ENCODE assay signal across 37 cellular contexts in the genomic region with DNA sequence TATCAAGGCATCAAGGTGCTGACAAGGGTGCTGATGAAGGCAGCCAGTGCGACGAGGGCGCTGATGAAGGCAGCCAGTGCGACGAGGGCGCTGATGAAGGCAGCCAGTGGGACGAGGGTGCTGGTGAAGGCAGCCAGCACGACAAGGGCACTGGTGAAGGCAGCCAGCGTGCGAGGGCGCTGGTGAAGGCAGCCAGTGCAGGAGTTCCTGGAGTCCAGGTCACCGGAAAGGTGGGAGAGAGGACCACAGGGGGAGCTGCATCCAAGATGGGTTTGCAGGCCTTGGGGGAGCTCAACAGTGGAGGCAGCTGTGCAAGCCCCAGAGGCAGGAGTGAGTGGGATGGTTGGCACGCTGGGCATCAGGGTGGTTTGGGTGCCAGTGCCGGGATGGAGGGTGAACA.
"Had no signal": no experiment of that assay in that cellular context is flagged by ENCODE, and none has a peak within 500 bp of the region (broad histone marks: within the 10 kb centered on the region; RNA-seq: fewer than 3 reads in every experiment).

No MANE protein-coding gene starts in this region.

- H3K4me3 Mint-ChIP-seq: activated CD4-positive, alpha-beta memory T cell treated with anti-CD3 and anti-CD28 coated beads, Interleukin-2, amount 10 ng/mL, durations not matched to agents 7 days and 5 days; activated CD4-positive, alpha-beta T cell treated with anti-CD3 and anti-CD28 coated beads for 36 hours; activated CD4-positive, alpha-beta T cell treated with anti-CD3 and anti-CD28 coated beads, Interleukin-2, amount 10 ng/mL, durations not matched to agents 7 days and 5 days; activated CD8-positive, alpha-beta memory T cell treated with anti-CD3 and anti-CD28 coated beads, Interleukin-2, amount 10 ng/mL, durations not matched to agents 7 days and 5 days; activated CD8-positive, alpha-beta T cell treated with anti-CD3 and anti-CD28 coated beads, Interleukin-2, amount 10 ng/mL, durations not matched to agents 7 days and 5 days; activated naive CD4-positive, alpha-beta T cell treated with anti-CD3 and anti-CD28 coated beads, Interleukin-2, amount 10 ng/mL, durations not matched to agents 7 days and 5 days; activated naive CD4-positive, alpha-beta T cell treated with anti-CD3 and anti-CD28 coated beads, Interleukin-2, amount 50 U/mL, for 24 hours; activated naive CD8-positive, alpha-beta T cell; activated naive CD8-positive, alpha-beta T cell treated with anti-CD3 and anti-CD28 coated beads, Interleukin-2, amount 10 ng/mL, durations not matched to agents 7 days and 5 days; activated naive CD8-positive, alpha-beta T cell treated with anti-CD3 and anti-CD28 coated beads, Interleukin-2, amount 50 U/mL, for 24 hours; activated T-cell treated with anti-CD3 and anti-CD28 coated beads, Interleukin-2, amount 50 U/mL, for 24 hours; central memory CD8-positive, alpha-beta T cell; T-helper 1 cell treated with Interleukin-12 subunit alpha and Interleukin-12 subunit beta and Interleukin-4 antibody, amounts not matched to agents 30 μg/mL and 1 μg/mL, for 36 hours; T-helper 2 cell treated with Interferon-gamma antibody and Interleukin-4, amounts not matched to agents 5 μg/mL and 100 μg/mL, for 36 hours had no signal

- H3K27ac ChIP-seq: ascending aorta, cardiac muscle cell, VCaP had no signal

- H3K36me3 Mint-ChIP-seq: activated CD8-positive, alpha-beta memory T cell treated with anti-CD3 and anti-CD28 coated beads, Interleukin-2, amount 10 ng/mL, durations not matched to agents 7 days and 5 days; activated naive CD4-positive, alpha-beta T cell treated with anti-CD3 and anti-CD28 coated beads, Interleukin-2, amount 10 ng/mL, durations not matched to agents 7 days and 5 days; activated naive CD4-positive, alpha-beta T cell treated with anti-CD3 and anti-CD28 coated beads, Interleukin-2, amount 50 U/mL, for 24 hours; activated naive CD8-positive, alpha-beta T cell; activated naive CD8-positive, alpha-beta T cell treated with anti-CD3 and anti-CD28 coated beads, Interleukin-2, amount 10 ng/mL, durations not matched to agents 7 days and 5 days; brain had no signal

- H3K4me3 ChIP-seq: ascending aorta, cardiac muscle cell had no signal

- DNase-seq: activated CD4-positive, alpha-beta memory T cell treated with anti-CD3 and anti-CD28 coated beads, Interleukin-2, amount 10 ng/mL, durations not matched to agents 7 days and 5 days; activated CD4-positive, alpha-beta T cell treated with anti-CD3 and anti-CD28 coated beads for 1 hour; activated CD4-positive, alpha-beta T cell treated with anti-CD3 and anti-CD28 coated beads for 36 hours; activated CD4-positive, alpha-beta T cell treated with anti-CD3 and anti-CD28 coated beads for 48 hours; activated CD4-positive, alpha-beta T cell treated with anti-CD3 and anti-CD28 coated beads, Interleukin-2, amount 10 ng/mL, durations not matched to agents 7 days and 5 days; activated CD4-positive, alpha-beta T cell treated with anti-CD3 and anti-CD28 coated beads, Interleukin-2, amount 50 U/mL, for 48 hours; activated CD4-positive, CD25-positive, alpha-beta regulatory T cell; activated CD8-positive, alpha-beta memory T cell treated with anti-CD3 and anti-CD28 coated beads for 24 hours; activated CD8-positive, alpha-beta memory T cell treated with anti-CD3 and anti-CD28 coated beads, Interleukin-2, amount 10 ng/mL, durations not matched to agents 7 days and 5 days; activated CD8-positive, alpha-beta memory T cell treated with anti-CD3 and anti-CD28 coated beads, Interleukin-2, amount 50 U/mL, for 48 hours; activated CD8-positive, alpha-beta T cell treated with anti-CD3 and anti-CD28 coated beads, Interleukin-2, amount 10 ng/mL, durations not matched to agents 7 days and 5 days; activated effector memory CD4-positive, alpha-beta T cell treated with Interleukin-2 at 50 U/mL for 16 hours; activated gamma-delta T cell; activated naive CD4-positive, alpha-beta T cell treated with anti-CD3 and anti-CD28 coated beads, Interleukin-2, amount 10 ng/mL, durations not matched to agents 7 days and 5 days; activated naive CD4-positive, alpha-beta T cell treated with Interleukin-2 at 50 U/mL for 16 hours; activated naive CD8-positive, alpha-beta T cell treated with anti-CD3 and anti-CD28 coated beads, Interleukin-2, amount 10 ng/mL, durations not matched to agents 7 days and 5 days; activated naive CD8-positive, alpha-beta T cell treated with anti-CD3 and anti-CD28 coated beads, Interleukin-2, amount 50 U/mL, for 24 hours; activated T-cell treated with anti-CD3 and anti-CD28 coated beads, Interleukin-2, amount 50 U/mL, for 24 hours; activated T-cell treated with anti-CD3 and anti-CD28 coated beads, Interleukin-2, amount 50 U/mL, for 48 hours; amygdala; anterior cingulate cortex; caudate nucleus; cerebellar nuclear complex; T-helper 1 cell; T-helper 2 cell; T-helper 9 cell had no signal

- H3K36me3 ChIP-seq: ascending aorta, cardiac muscle cell had no signal

- ATAC-seq: activated CD4-positive, alpha-beta T cell treated with anti-CD3 and anti-CD28 coated beads for 36 hours; activated CD4-positive, CD25-positive, alpha-beta regulatory T cell treated with anti-CD3 and anti-CD28 coated beads, Interleukin-2, amount 50 U/mL, for 24 hours; activated CD8-positive, alpha-beta memory T cell treated with anti-CD3 and anti-CD28 coated beads, Interleukin-2, amount 10 ng/mL, durations not matched to agents 7 days and 5 days; activated CD8-positive, alpha-beta T cell treated with anti-CD3 and anti-CD28 coated beads, Interleukin-2, amount 10 ng/mL, durations not matched to agents 7 days and 5 days; activated naive CD8-positive, alpha-beta T cell treated with anti-CD3 and anti-CD28 coated beads, Interleukin-2, amount 50 U/mL, for 24 hours had no signal

- H3K9me3 Mint-ChIP-seq: activated CD4-positive, alpha-beta memory T cell treated with anti-CD3 and anti-CD28 coated beads, Interleukin-2, amount 10 ng/mL, durations not matched to agents 7 days and 5 days; activated CD4-positive, alpha-beta T cell treated with anti-CD3 and anti-CD28 coated beads, Interleukin-2, amount 10 ng/mL, durations not matched to agents 7 days and 5 days; activated naive CD4-positive, alpha-beta T cell treated with anti-CD3 and anti-CD28 coated beads, Interleukin-2, amount 10 ng/mL, durations not matched to agents 7 days and 5 days; activated naive CD4-positive, alpha-beta T cell treated with anti-CD3 and anti-CD28 coated beads, Interleukin-2, amount 50 U/mL, for 24 hours; activated naive CD8-positive, alpha-beta T cell treated with anti-CD3 and anti-CD28 coated beads, Interleukin-2, amount 10 ng/mL, durations not matched to agents 7 days and 5 days; activated naive CD8-positive, alpha-beta T cell treated with anti-CD3 and anti-CD28 coated beads, Interleukin-2, amount 50 U/mL, for 24 hours; activated T-cell treated with anti-CD3 and anti-CD28 coated beads, Interleukin-2, amount 50 U/mL, for 24 hours; activated T-helper 2 cell treated with anti-CD3 and anti-CD28 coated beads, Interferon-gamma antibody, Interleukin-2, Interleukin-4, amounts not matched to agents 10 μg/mL and 5 μg/mL and 100 μg/mL, durations not matched to agents 14 hours and 24 hours and 36 hours; central memory CD8-positive, alpha-beta T cell; T-helper 1 cell treated with Interleukin-12 subunit alpha and Interleukin-12 subunit beta and Interleukin-4 antibody, amounts not matched to agents 30 μg/mL and 1 μg/mL, for 36 hours; T-helper 2 cell treated with Interferon-gamma antibody and Interleukin-4, amounts not matched to agents 5 μg/mL and 100 μg/mL, for 36 hours had no signal

- H3K27ac Mint-ChIP-seq: activated CD4-positive, alpha-beta memory T cell treated with anti-CD3 and anti-CD28 coated beads, Interleukin-2, amount 10 ng/mL, durations not matched to agents 7 days and 5 days; activated CD4-positive, alpha-beta T cell treated with anti-CD3 and anti-CD28 coated beads for 36 hours; activated CD4-positive, alpha-beta T cell treated with anti-CD3 and anti-CD28 coated beads, Interleukin-2, amount 10 ng/mL, durations not matched to agents 7 days and 5 days; activated CD8-positive, alpha-beta memory T cell treated with anti-CD3 and anti-CD28 coated beads, Interleukin-2, amount 10 ng/mL, durations not matched to agents 7 days and 5 days; activated CD8-positive, alpha-beta T cell treated with anti-CD3 and anti-CD28 coated beads, Interleukin-2, amount 10 ng/mL, durations not matched to agents 7 days and 5 days; activated naive CD4-positive, alpha-beta T cell treated with anti-CD3 and anti-CD28 coated beads, Interleukin-2, amount 10 ng/mL, durations not matched to agents 7 days and 5 days; activated naive CD4-positive, alpha-beta T cell treated with anti-CD3 and anti-CD28 coated beads, Interleukin-2, amount 50 U/mL, for 24 hours; activated naive CD8-positive, alpha-beta T cell; activated naive CD8-positive, alpha-beta T cell treated with anti-CD3 and anti-CD28 coated beads, Interleukin-2, amount 10 ng/mL, durations not matched to agents 7 days and 5 days; activated naive CD8-positive, alpha-beta T cell treated with anti-CD3 and anti-CD28 coated beads, Interleukin-2, amount 50 U/mL, for 24 hours; activated T-cell treated with anti-CD3 and anti-CD28 coated beads, Interleukin-2, amount 50 U/mL, for 24 hours; activated T-helper 2 cell treated with anti-CD3 and anti-CD28 coated beads, Interferon-gamma antibody, Interleukin-2, Interleukin-4, amounts not matched to agents 10 μg/mL and 5 μg/mL and 100 μg/mL, durations not matched to agents 14 hours and 24 hours and 36 hours; T-helper 1 cell treated with Interleukin-12 subunit alpha and Interleukin-12 subunit beta and Interleukin-4 antibody, amounts not matched to agents 30 μg/mL and 1 μg/mL, for 36 hours; T-helper 2 cell treated with Interferon-gamma antibody and Interleukin-4, amounts not matched to agents 5 μg/mL and 100 μg/mL, for 36 hours had no signal

- H3K27me3 ChIP-seq: ascending aorta had no signal

- H3K9me3 ChIP-seq: ascending aorta had no signal
